Comparison of ENCODE assay signal across 1 cellular context in the genomic region with DNA sequence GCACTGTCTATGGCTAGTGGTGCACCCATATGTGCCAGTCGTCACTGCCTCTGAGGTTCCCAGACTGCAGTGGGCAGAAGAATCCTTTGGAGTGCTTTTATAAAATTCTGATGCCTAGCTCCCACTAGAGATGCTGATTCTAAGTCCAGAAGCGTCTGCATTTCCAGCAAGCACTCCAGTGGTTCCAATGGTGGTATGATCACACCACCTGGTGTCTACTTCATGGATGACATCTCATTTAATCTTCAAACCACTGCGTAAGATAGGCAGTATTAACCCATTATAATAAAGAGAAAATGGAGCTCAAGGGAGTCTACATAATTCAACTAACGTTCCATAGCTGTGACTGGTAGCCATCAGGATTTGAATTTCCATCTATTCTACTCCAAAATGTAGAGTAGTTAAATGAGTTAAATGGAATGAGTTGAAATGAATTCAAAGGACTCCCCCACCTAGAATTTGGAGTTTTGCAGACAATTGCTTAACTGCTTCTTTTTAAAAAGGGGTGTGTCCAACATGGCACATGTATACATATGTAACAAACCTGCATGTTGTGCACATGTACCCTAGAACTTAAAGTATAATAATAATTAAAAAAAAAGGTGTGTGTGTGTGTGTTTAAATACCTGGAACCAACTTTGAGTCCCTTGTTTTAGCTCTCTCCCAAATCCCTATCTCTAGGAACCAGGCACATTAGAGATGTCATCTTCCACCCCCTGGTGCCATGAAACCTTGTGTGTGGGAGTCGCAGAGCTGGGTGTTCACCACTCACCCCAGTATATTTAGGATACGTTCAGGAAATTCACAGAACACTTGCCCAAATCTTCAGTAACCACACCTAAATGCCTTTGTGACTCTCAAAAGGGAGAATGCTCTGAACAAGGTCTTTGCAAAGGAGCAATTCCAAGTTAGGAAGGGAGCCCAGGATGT.
TF ChIP-seq lines count a peak whose summit lies in the region.

No MANE protein-coding gene starts in this region.

TF ChIP-seq in WTC11, 78 proteins besides CTCF, POLR2A, EP300 and RAD21 (continued from another document):
- no peak for TF ChIP-seq STAT6 (CRISPR knock-in tag; conservative IDR thresholded peaks at IDR 0.05; ENCODE audit: low read depth)
- TF ChIP-seq, protein P1, sequence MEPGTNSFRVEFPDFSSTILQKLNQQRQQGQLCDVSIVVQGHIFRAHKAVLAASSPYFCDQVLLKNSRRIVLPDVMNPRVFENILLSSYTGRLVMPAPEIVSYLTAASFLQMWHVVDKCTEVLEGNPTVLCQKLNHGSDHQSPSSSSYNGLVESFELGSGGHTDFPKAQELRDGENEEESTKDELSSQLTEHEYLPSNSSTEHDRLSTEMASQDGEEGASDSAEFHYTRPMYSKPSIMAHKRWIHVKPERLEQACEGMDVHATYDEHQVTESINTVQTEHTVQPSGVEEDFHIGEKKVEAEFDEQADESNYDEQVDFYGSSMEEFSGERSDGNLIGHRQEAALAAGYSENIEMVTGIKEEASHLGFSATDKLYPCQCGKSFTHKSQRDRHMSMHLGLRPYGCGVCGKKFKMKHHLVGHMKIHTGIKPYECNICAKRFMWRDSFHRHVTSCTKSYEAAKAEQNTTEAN (CRISPR knock-in tag; IDR thresholded peaks at IDR 0.05) = no peak
- no peak for TF ChIP-seq ATF1 (CRISPR knock-in tag; IDR thresholded peaks at IDR 0.05)
- no peak for TF ChIP-seq ETV6 (CRISPR knock-in tag; IDR thresholded peaks at IDR 0.05)
- TF ChIP-seq, protein P2, sequence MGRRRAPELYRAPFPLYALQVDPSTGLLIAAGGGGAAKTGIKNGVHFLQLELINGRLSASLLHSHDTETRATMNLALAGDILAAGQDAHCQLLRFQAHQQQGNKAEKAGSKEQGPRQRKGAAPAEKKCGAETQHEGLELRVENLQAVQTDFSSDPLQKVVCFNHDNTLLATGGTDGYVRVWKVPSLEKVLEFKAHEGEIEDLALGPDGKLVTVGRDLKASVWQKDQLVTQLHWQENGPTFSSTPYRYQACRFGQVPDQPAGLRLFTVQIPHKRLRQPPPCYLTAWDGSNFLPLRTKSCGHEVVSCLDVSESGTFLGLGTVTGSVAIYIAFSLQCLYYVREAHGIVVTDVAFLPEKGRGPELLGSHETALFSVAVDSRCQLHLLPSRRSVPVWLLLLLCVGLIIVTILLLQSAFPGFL (CRISPR knock-in tag; IDR thresholded peaks at IDR 0.05; ENCODE audit: borderline replicate concordance) = no peak
